In genomic region chr7:42247301-42247700, GRCh38 we compare ENCODE assay signal across 1 cellular context.
TF ChIP-seq lines count a peak whose summit lies in the region.

No MANE protein-coding gene starts in this region.

TF ChIP-seq in WTC11, 78 proteins besides CTCF, POLR2A, EP300 and RAD21 (continued from another document):
- TF ChIP-seq EMX1 (CRISPR knock-in tag; IDR thresholded peaks at IDR 0.05) (no peak), RELA (CRISPR knock-in tag; IDR thresholded peaks at IDR 0.05; ENCODE audit: borderline replicate concordance) (no peak), MYBL2 (CRISPR knock-in tag; IDR thresholded peaks at IDR 0.05) (no peak), NR3C1 (CRISPR knock-in tag; conservative IDR thresholded peaks at IDR 0.05; ENCODE audit: low read depth) (no peak), OVOL2 (CRISPR knock-in tag; IDR thresholded peaks at IDR 0.05; ENCODE audit: borderline replicate concordance) (no peak), FOXP1 (CRISPR knock-in tag; IDR thresholded peaks at IDR 0.05; ENCODE audit: borderline replicate concordance) (no peak)
- TF ChIP-seq, protein P1, sequence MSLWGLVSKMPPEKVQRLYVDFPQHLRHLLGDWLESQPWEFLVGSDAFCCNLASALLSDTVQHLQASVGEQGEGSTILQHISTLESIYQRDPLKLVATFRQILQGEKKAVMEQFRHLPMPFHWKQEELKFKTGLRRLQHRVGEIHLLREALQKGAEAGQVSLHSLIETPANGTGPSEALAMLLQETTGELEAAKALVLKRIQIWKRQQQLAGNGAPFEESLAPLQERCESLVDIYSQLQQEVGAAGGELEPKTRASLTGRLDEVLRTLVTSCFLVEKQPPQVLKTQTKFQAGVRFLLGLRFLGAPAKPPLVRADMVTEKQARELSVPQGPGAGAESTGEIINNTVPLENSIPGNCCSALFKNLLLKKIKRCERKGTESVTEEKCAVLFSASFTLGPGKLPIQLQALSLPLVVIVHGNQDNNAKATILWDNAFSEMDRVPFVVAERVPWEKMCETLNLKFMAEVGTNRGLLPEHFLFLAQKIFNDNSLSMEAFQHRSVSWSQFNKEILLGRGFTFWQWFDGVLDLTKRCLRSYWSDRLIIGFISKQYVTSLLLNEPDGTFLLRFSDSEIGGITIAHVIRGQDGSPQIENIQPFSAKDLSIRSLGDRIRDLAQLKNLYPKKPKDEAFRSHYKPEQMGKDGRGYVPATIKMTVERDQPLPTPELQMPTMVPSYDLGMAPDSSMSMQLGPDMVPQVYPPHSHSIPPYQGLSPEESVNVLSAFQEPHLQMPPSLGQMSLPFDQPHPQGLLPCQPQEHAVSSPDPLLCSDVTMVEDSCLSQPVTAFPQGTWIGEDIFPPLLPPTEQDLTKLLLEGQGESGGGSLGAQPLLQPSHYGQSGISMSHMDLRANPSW (CRISPR knock-in tag; conservative IDR thresholded peaks at IDR 0.05; ENCODE audit: low read depth): no peak
